Comparison of ENCODE assay signal across 25 cellular contexts in genomic region chr11:28703371-28703770, GRCh38.
A peak's percentile ranks its signal among the peaks of the same experiment; 100 is the strongest.
DNase-seq lines count a peak whose midpoint lies in the region; ATAC-seq and TF ChIP-seq lines count a peak whose summit lies in the region.
"Had no signal": no experiment of that assay in that cellular context is flagged by ENCODE, and none has a peak within 500 bp of the region (broad histone marks: within the 10 kb centered on the region; RNA-seq: fewer than 3 reads in every experiment).

No MANE protein-coding gene starts in this region.

- no peak for TF ChIP-seq CTCF in PC-3 (conservative IDR thresholded peaks at IDR 0.05; ENCODE audit: low read depth, low read length)

- peak overlapping the region; percentile 73 for H3K9ac ChIP-seq in PC-3 (ENCODE audit: low read length)

- POLR2A ChIA-PET in PC-3 (lab: Charles Lee; ENCODE audit: unreplicated experiment): no interaction called here

- no peak for ATAC-seq in PC-3
- ATAC-seq: GM23338, Panc1, T-helper 17 cell had no signal

- no peaks in the 10 kb centered on the region for H3K36me3 ChIP-seq in ACC112 (ENCODE audit: insufficient read depth, low read length)
- H3K36me3 ChIP-seq in PC-3 (ENCODE audit: low read depth, low read length): no peaks in the 10 kb centered on the region
- H3K36me3 ChIP-seq: BE2C had no signal

- H3K9me3 ChIP-seq in PC-3 (ENCODE audit: low read length): no peaks in the 10 kb centered on the region
- H3K9me3 ChIP-seq: BE2C had no signal

- H3K4me1 ChIP-seq in ACC112 (ENCODE audit: control insufficient read depth, insufficient read depth, low read length, unreplicated experiment) (peaks cover 34% of the 10 kb centered on the region), PC-3 (ENCODE audit: insufficient read depth, low read length) (peaks cover 41% of the 10 kb centered on the region)
- H3K4me1 ChIP-seq: BE2C had no signal

- H4K20me1 ChIP-seq in PC-3 (ENCODE audit: low read length): no peaks in the 10 kb centered on the region

- H3K27ac ChIP-seq in ACC112 (ENCODE audit: low read depth, low read length) (peak overlapping the region; percentile 83), PC-3 (ENCODE audit: low read length) (peak overlapping the region; percentile 94), epithelial cell of prostate (peak overlapping the region; percentile 73)
- H3K27ac ChIP-seq: RWPE1 had no signal

- CTCF ChIA-PET in PC-3 (lab: Charles Lee): no interaction called here

- no TSS peak for BruUV-seq in PC-3 (replicated peaks; lab: Mats Ljungman, UMichigan)

- H3K79me2 ChIP-seq in ACC112 (ENCODE audit: control insufficient read depth, insufficient read depth, low read length, unreplicated experiment) (peaks cover 25% of the 10 kb centered on the region), PC-3 (ENCODE audit: low read length) (peaks cover 55% of the 10 kb centered on the region)

- H3F3A ChIP-seq in PC-3 (ENCODE audit: low read length, unreplicated experiment): peaks cover 3% of the 10 kb centered on the region

- H2AFZ ChIP-seq in ACC112 (ENCODE audit: low read length, unreplicated experiment) (no peak overlapping the region), PC-3 (ENCODE audit: low read length) (no peak overlapping the region)
- H2AFZ ChIP-seq: GM23338 had no signal

- peak overlapping the region; percentile 77 for H3K4me2 ChIP-seq in PC-3 (ENCODE audit: low read length)
- H3K4me2 ChIP-seq: GM23338 had no signal

- H3K9me2 ChIP-seq in PC-3 (replicated peaks; ENCODE audit: low read length): no peaks in the 10 kb centered on the region

- intact Hi-C loops in PC-3 (cut with micrococcal nuclease): loop anchor here (2.0 to 5.0 kb wide), 5 partner anchors 71 to 1005 kb away; no protein-coding TSS in a partner anchor
- intact Hi-C loops in cardiac septum (cut with DNase I): no loop called here

- H3K4me3 ChIP-seq in ACC112 (ENCODE audit: low read depth, low read length) (peak overlapping the region; percentile 67), PC-3 (ENCODE audit: low read length) (peak overlapping the region; percentile 63)
- H3K4me3 ChIP-seq: GM23338 had no signal

- DNase-seq in DMS53 (lab: John Stamatoyannopoulos, UW) (peak; percentile 61), PC-3 (no peak), epithelial cell of prostate (ENCODE audit: low read depth, low spot score) (no peak), cardiac septum (ENCODE audit: low spot score) (no peak), NCI-H1694 treated with DMSO at 0.1 percent for 48 hours (lab: John Stamatoyannopoulos, UW) (no peak), SW 1271 (lab: John Stamatoyannopoulos, UW) (no peak)
- DNase-seq: ACHN; BE2C; CD8-positive, alpha-beta memory T cell; H9; HFFc6; KG1; NCI-H1048; NCI-H1417 treated with DMSO at 0.1 percent for 48 hours; NCI-H187; NCI-H2081 treated with DMSO at 0.1 percent for 48 hours; NCI-H2171; NCI-H345; NCI-H510A treated with DMSO at 0.1 percent for 48 hours; SHP77 treated with DMSO at 0.1 percent for 48 hours; T-helper 17 cell had no signal

- no peaks in the 10 kb centered on the region for H3K27me3 ChIP-seq in ACC112 (ENCODE audit: insufficient read depth, low read length)
- H3K27me3 ChIP-seq in PC-3 (ENCODE audit: low read length): no peaks in the 10 kb centered on the region
- H3K27me3 ChIP-seq: BE2C had no signal
